ENCODE assay signal across 13 cellular contexts in the genomic region with DNA sequence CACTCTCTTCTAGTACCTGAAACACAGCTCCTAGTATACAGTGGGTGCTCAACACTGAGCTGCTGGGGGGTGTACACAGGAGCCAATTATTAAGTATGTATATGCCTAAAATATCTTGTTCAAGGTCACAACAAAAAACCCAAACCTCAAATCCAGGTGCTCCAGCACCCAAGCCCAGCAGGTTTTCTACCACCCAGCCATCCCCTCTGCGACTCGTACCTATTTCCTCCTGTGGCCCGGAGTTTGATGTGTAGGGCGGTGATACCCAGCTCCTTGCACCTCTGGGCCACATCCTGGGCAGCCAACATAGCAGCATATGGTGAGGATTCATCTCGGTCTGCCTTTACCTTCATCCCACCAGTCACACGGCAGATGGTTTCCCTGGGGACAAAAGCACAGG. TPM values are rescaled to one million over a fixed set of nuclear protein-coding genes. Genes with fewer than 3 reads are reported as not detected.
DNase-seq lines count a peak whose midpoint lies in the region; ATAC-seq and TF ChIP-seq lines count a peak whose summit lies in the region.
"Had no signal": no experiment of that assay in that cellular context is flagged by ENCODE, and none has a peak within 500 bp of the region (broad histone marks: within the 10 kb centered on the region; RNA-seq: fewer than 3 reads in every experiment).

No MANE protein-coding gene starts in this region.

- peak overlapping the region; percentile 3 for H3K9ac ChIP-seq in HUES6 (ENCODE audit: low read length)

- no peaks in the 10 kb centered on the region for H3K9me3 ChIP-seq in HUES6 (ENCODE audit: control insufficient read depth, insufficient read depth, low read depth, low read length)
- H3K9me3 ChIP-seq in heart right ventricle = peaks cover 0 to 5% (median 0%) of the 10 kb centered on the region in 11 donors

- H3K27ac Mint-ChIP-seq in activated CD4-positive, alpha-beta T cell treated with anti-CD3 and anti-CD28 coated beads, Interleukin-2, amount 10 ng/mL, durations not matched to agents 24 days and 14 days = peak overlapping the region; percentile 61
- peak overlapping the region; percentile 56 for H3K27ac Mint-ChIP-seq in activated naive CD8-positive, alpha-beta T cell treated with anti-CD3 and anti-CD28 coated beads, Interleukin-2, amount 10 ng/mL, durations not matched to agents 7 days and 5 days
- H3K27ac Mint-ChIP-seq in natural killer cell = peak overlapping the region; percentile 58 to 92

- POLR2A ChIA-PET in activated naive CD8-positive, alpha-beta T cell treated with anti-CD3 and anti-CD28 coated beads, Interleukin-2, amount 10 ng/mL, durations not matched to agents 7 days and 5 days (lab: Charles Lee) = no interaction called here

- intact Hi-C loops in activated CD4-positive, alpha-beta T cell treated with anti-CD3 and anti-CD28 coated beads, Interleukin-2, amount 10 ng/mL, durations not matched to agents 24 days and 14 days (cut with micrococcal nuclease) = loop anchor here (5.0 kb wide), 1 partner anchor 706 kb away; no protein-coding TSS in a partner anchor
- intact Hi-C loops in natural killer cell (cut with micrococcal nuclease) = loop anchor here (10.0 kb wide), 1 partner anchor 1328 kb away; a partner anchor contains a TSS
- intact Hi-C loops in heart right ventricle (cut with DNase I) = loop anchor here in 1 of 10 donors (5.0 kb wide), 1 partner anchor 89 kb away; a partner anchor contains a TSS

- H3K4me1 ChIP-seq in HUES6 (ENCODE audit: control insufficient read depth, insufficient read depth, low read length) (peaks cover 16% of the 10 kb centered on the region), heart right ventricle (peaks cover 7 to 37% (median 26%) of the 10 kb centered on the region in 9 donors)

- ATAC-seq in activated naive CD8-positive, alpha-beta T cell treated with anti-CD3 and anti-CD28 coated beads, Interleukin-2, amount 10 ng/mL, durations not matched to agents 7 days and 5 days (ENCODE audit: low read depth) = no peak
- ATAC-seq in natural killer cell (no peak), heart right ventricle (no peak), HG03432 (IDR thresholded peaks at IDR 0.05; ENCODE audit: unreplicated experiment) (no peak)

- peak overlapping the region; percentile 93 for H3K4me3 Mint-ChIP-seq in activated CD4-positive, alpha-beta T cell treated with anti-CD3 and anti-CD28 coated beads, Interleukin-2, amount 10 ng/mL, durations not matched to agents 24 days and 14 days
- H3K4me3 Mint-ChIP-seq in activated naive CD8-positive, alpha-beta T cell treated with anti-CD3 and anti-CD28 coated beads, Interleukin-2, amount 10 ng/mL, durations not matched to agents 7 days and 5 days = no peak overlapping the region
- no peak overlapping the region for H3K4me3 Mint-ChIP-seq in natural killer cell

- peaks cover 24% of the 10 kb centered on the region for H3K4me1 Mint-ChIP-seq in activated CD4-positive, alpha-beta T cell treated with anti-CD3 and anti-CD28 coated beads, Interleukin-2, amount 10 ng/mL, durations not matched to agents 24 days and 14 days
- H3K4me1 Mint-ChIP-seq in activated naive CD8-positive, alpha-beta T cell treated with anti-CD3 and anti-CD28 coated beads, Interleukin-2, amount 10 ng/mL, durations not matched to agents 7 days and 5 days = peaks cover 29% of the 10 kb centered on the region
- peaks cover 38 to 40% of the 10 kb centered on the region in 2 donors for H3K4me1 Mint-ChIP-seq in natural killer cell

- H3K4me3 ChIP-seq in HUES6 (ENCODE audit: low read depth, low read length) = no peak overlapping the region
- no peak overlapping the region for H3K4me3 ChIP-seq in heart right ventricle
- H3K4me3 ChIP-seq: lung had no signal

- H3K27ac ChIP-seq in HUES6 (ENCODE audit: low read depth, low read length) (no peak overlapping the region), heart right ventricle (no peak overlapping the region)

- H3K9me3 Mint-ChIP-seq in activated CD4-positive, alpha-beta T cell treated with anti-CD3 and anti-CD28 coated beads, Interleukin-2, amount 10 ng/mL, durations not matched to agents 24 days and 14 days = no peaks in the 10 kb centered on the region
- no peaks in the 10 kb centered on the region for H3K9me3 Mint-ChIP-seq in activated naive CD8-positive, alpha-beta T cell treated with anti-CD3 and anti-CD28 coated beads, Interleukin-2, amount 10 ng/mL, durations not matched to agents 7 days and 5 days
- no peaks in the 10 kb centered on the region for H3K9me3 Mint-ChIP-seq in natural killer cell

- 90 to 93% methylated on average over 6 of the region's 6 CpGs for WGBS in heart right ventricle, 2 donors

- TF ChIP-seq CTCF in natural killer cell (IDR thresholded peaks at IDR 0.05) (no peak), heart right ventricle (IDR thresholded peaks at IDR 0.05) (no peak)

- H3K27me3 ChIP-seq in HUES6 (ENCODE audit: control insufficient read depth, insufficient read depth, low read length) (no peaks in the 10 kb centered on the region), heart right ventricle (no peaks in the 10 kb centered on the region)

- H3K36me3 ChIP-seq in HUES6 (ENCODE audit: control insufficient read depth, insufficient read depth, low read length) = peaks cover 65% of the 10 kb centered on the region
- H3K36me3 ChIP-seq in heart right ventricle = peaks cover 0 to 64% (median 49%) of the 10 kb centered on the region in 9 donors

- H3K27me3 Mint-ChIP-seq in activated CD4-positive, alpha-beta T cell treated with anti-CD3 and anti-CD28 coated beads, Interleukin-2, amount 10 ng/mL, durations not matched to agents 24 days and 14 days = no peaks in the 10 kb centered on the region
- no peaks in the 10 kb centered on the region for H3K27me3 Mint-ChIP-seq in activated naive CD8-positive, alpha-beta T cell treated with anti-CD3 and anti-CD28 coated beads, Interleukin-2, amount 10 ng/mL, durations not matched to agents 7 days and 5 days
- H3K27me3 Mint-ChIP-seq in natural killer cell (ENCODE audit: low read depth in 2 of 2) = no peaks in the 10 kb centered on the region

- H3K36me3 Mint-ChIP-seq in activated CD4-positive, alpha-beta T cell treated with anti-CD3 and anti-CD28 coated beads, Interleukin-2, amount 10 ng/mL, durations not matched to agents 24 days and 14 days (ENCODE audit: low read depth) = peaks cover 64% of the 10 kb centered on the region
- peaks cover 33% of the 10 kb centered on the region for H3K36me3 Mint-ChIP-seq in activated naive CD8-positive, alpha-beta T cell treated with anti-CD3 and anti-CD28 coated beads, Interleukin-2, amount 10 ng/mL, durations not matched to agents 7 days and 5 days
- H3K36me3 Mint-ChIP-seq in natural killer cell = peaks cover 9% of the 10 kb centered on the region

- no peak for DNase-seq in activated CD4-positive, alpha-beta T cell treated with anti-CD3 and anti-CD28 coated beads, Interleukin-2, amount 10 ng/mL, durations not matched to agents 24 days and 14 days
- no peak for DNase-seq in activated CD4-positive, alpha-beta T cell treated with anti-CD3 and anti-CD28 coated beads for 4 hours
- DNase-seq in activated naive CD8-positive, alpha-beta T cell treated with anti-CD3 and anti-CD28 coated beads, Interleukin-2, amount 10 ng/mL, durations not matched to agents 7 days and 5 days = no peak
- DNase-seq in natural killer cell (no peak), heart right ventricle (no peak), NCI-H345 treated with DMSO at 0.1 percent for 48 hours (lab: John Stamatoyannopoulos, UW; ENCODE audit: unreplicated experiment) (no peak)
- DNase-seq: activated CD8-positive, alpha-beta memory T cell treated with anti-CD3 and anti-CD28 coated beads, Interleukin-2, amount 50 U/mL, for 48 hours; NCI-H1092 treated with DMSO at 0.1 percent for 48 hours; NCI-H2227 treated with DMSO at 0.1 percent for 48 hours had no signal

RNA-seq across cellular contexts. Expression of a gene that starts 3.0 kb away (rescaled TPM):
- 2,567 and 2,587 TPM in 2 replicates for total RNA-seq in activated CD4-positive, alpha-beta T cell treated with anti-CD3 and anti-CD28 coated beads, Interleukin-2, amount 10 ng/mL, durations not matched to agents 24 days and 14 days
- total RNA-seq in activated naive CD8-positive, alpha-beta T cell treated with anti-CD3 and anti-CD28 coated beads, Interleukin-2, amount 10 ng/mL, durations not matched to agents 7 days and 5 days = 1,000 to 10,000 TPM; 2,811 to 2,872 TPM
- total RNA-seq in natural killer cell = 1,000 to 10,000 TPM; 1,744 to 2,278 (median 2,016) TPM
- total RNA-seq in heart right ventricle = 1,000 to 10,000 TPM in 9 of 10 donors, 100 to 1,000 TPM in 1; 984 to 1,344 (median 1,239) TPM
- polyA plus RNA-seq in heart right ventricle = 1,000 to 10,000 TPM; 1,373 to 4,233 TPM

RNA-seq across cellular contexts. Expression of a gene that starts 33.9 kb away (rescaled TPM):
- 322 and 325 TPM in 2 replicates for total RNA-seq in activated CD4-positive, alpha-beta T cell treated with anti-CD3 and anti-CD28 coated beads, Interleukin-2, amount 10 ng/mL, durations not matched to agents 24 days and 14 days
- 100 to 1,000 TPM; 341 to 350 TPM for total RNA-seq in activated naive CD8-positive, alpha-beta T cell treated with anti-CD3 and anti-CD28 coated beads, Interleukin-2, amount 10 ng/mL, durations not matched to agents 7 days and 5 days
- total RNA-seq in natural killer cell = 100 to 1,000 TPM; 550 to 913 (median 748) TPM
- total RNA-seq in heart right ventricle = 1,000 to 10,000 TPM in 1 of 10 donors, 100 to 1,000 TPM in 9; 120 to 2,270 (median 303) TPM
- polyA plus RNA-seq in heart right ventricle = 100 to 1,000 TPM; 211 to 298 TPM
- total RNA-seq: Daoy had no signal
